In the genomic region with DNA sequence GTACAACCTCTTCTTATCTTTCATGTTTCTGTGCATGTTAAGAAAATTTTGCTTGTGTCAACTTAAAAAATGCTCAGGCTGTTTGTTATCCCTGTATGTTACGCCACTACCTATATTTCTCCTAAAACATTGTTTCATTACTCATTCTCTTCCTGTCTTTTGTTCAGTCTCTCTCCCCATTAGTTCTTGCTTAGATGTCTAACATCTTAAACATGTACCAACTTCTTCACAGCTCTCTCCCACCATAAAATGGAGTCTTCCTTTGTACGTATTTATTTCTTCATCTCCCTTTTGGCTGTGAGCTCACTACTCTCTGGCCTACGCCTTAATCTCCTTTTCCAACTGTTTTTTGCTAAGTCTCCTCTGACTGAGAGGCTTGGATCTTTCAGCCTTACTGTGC, we compare ENCODE assay signal across 20 cellular contexts. TPM values are rescaled to one million over a fixed set of nuclear protein-coding genes. Genes with fewer than 3 reads are reported as not detected.
A peak's percentile ranks its signal among the peaks of the same experiment; 100 is the strongest.
DNase-seq lines count a peak whose midpoint lies in the region; ATAC-seq, FAIRE-seq and TF ChIP-seq lines count a peak whose summit lies in the region.
"Had no signal": no experiment of that assay in that cellular context is flagged by ENCODE, and none has a peak within 500 bp of the region (broad histone marks: within the 10 kb centered on the region; RNA-seq: fewer than 3 reads in every experiment).

No MANE protein-coding gene starts in this region.

- peak overlapping the region; percentile 88 for H3K27ac ChIP-seq in ACC112 (ENCODE audit: low read depth, low read length)
- peak overlapping the region; percentile 69 for H3K27ac ChIP-seq in PC-3 (ENCODE audit: low read length)
- H3K27ac ChIP-seq in hepatocyte, result peak overlapping the region; percentile 78
- no peak overlapping the region for H3K27ac ChIP-seq in pancreas
- H3K27ac ChIP-seq: A549, HL-60 had no signal

- 97% methylated on average over 3 of the region's 3 CpGs for WGBS in hepatocyte (ENCODE audit: low lambda C conversion rate, missing lambda C conversion rate)
- WGBS in pancreas, 2 donors, result 71 to 81% methylated on average over 3 of the region's 3 CpGs

- no peaks in the 10 kb centered on the region for H3K27me3 ChIP-seq in ACC112 (ENCODE audit: insufficient read depth, low read length)
- H3K27me3 ChIP-seq in PC-3 (ENCODE audit: low read length), result no peaks in the 10 kb centered on the region
- H3K27me3 ChIP-seq in bronchial epithelial cell (ENCODE audit: control insufficient read depth, insufficient read depth, low read length), result no peaks in the 10 kb centered on the region
- H3K27me3 ChIP-seq in hepatocyte, result no peaks in the 10 kb centered on the region
- H3K27me3 ChIP-seq in pancreas, result no peaks in the 10 kb centered on the region
- H3K27me3 ChIP-seq: BE2C had no signal

- intact Hi-C loops in PC-3 (cut with micrococcal nuclease), result no loop called here
- intact Hi-C loops in pancreas (cut with DNase I), result no loop called here

- H3K79me2 ChIP-seq in ACC112 (ENCODE audit: control insufficient read depth, insufficient read depth, low read length, unreplicated experiment) (no peaks in the 10 kb centered on the region), PC-3 (ENCODE audit: low read length) (no peaks in the 10 kb centered on the region), hepatocyte (peaks cover 9% of the 10 kb centered on the region)

- H3K9me2 ChIP-seq in PC-3 (replicated peaks; ENCODE audit: low read length) (no peaks in the 10 kb centered on the region), hepatocyte (replicated peaks; ENCODE audit: insufficient read depth) (no peaks in the 10 kb centered on the region)

- no peaks in the 10 kb centered on the region for H3F3A ChIP-seq in PC-3 (ENCODE audit: low read length, unreplicated experiment)

- H3K9ac ChIP-seq in PC-3 (ENCODE audit: low read length), result no peak overlapping the region

- peaks cover 58% of the 10 kb centered on the region for H3K4me1 ChIP-seq in ACC112 (ENCODE audit: control insufficient read depth, insufficient read depth, low read length, unreplicated experiment)
- H3K4me1 ChIP-seq in PC-3 (ENCODE audit: insufficient read depth, low read length), result peaks cover 40% of the 10 kb centered on the region
- H3K4me1 ChIP-seq in hepatocyte (ENCODE audit: insufficient read depth), result peaks cover 19% of the 10 kb centered on the region
- no peaks in the 10 kb centered on the region for H3K4me1 ChIP-seq in pancreas
- H3K4me1 ChIP-seq: A549, BE2C had no signal

- TF ChIP-seq CTCF in PC-3 (conservative IDR thresholded peaks at IDR 0.05; ENCODE audit: low read depth, low read length) (no peak), bronchial epithelial cell (IDR thresholded peaks at IDR 0.05; ENCODE audit: insufficient read depth, low read length, severe bottlenecking) (no peak), hepatocyte (IDR thresholded peaks at IDR 0.05; ENCODE audit: poor library complexity) (no peak), pancreas (IDR thresholded peaks at IDR 0.05) (no peak)

- H3K4me2 ChIP-seq in PC-3 (ENCODE audit: low read length) (peak overlapping the region; percentile 44), hepatocyte (peak overlapping the region; percentile 24)
- H3K4me2 ChIP-seq: A549, GM23338 had no signal

- no peaks in the 10 kb centered on the region for H3K36me3 ChIP-seq in ACC112 (ENCODE audit: insufficient read depth, low read length)
- no peaks in the 10 kb centered on the region for H3K36me3 ChIP-seq in PC-3 (ENCODE audit: low read depth, low read length)
- H3K36me3 ChIP-seq in bronchial epithelial cell (ENCODE audit: control insufficient read depth, insufficient read depth, low read length), result no peaks in the 10 kb centered on the region
- H3K36me3 ChIP-seq in hepatocyte (replicated peaks; ENCODE audit: insufficient read depth, low read depth), result no peaks in the 10 kb centered on the region
- no peaks in the 10 kb centered on the region for H3K36me3 ChIP-seq in pancreas
- H3K36me3 ChIP-seq: BE2C had no signal

- no peak for DNase-seq in PC-3
- DNase-seq in bronchial epithelial cell (ENCODE audit: low read depth), result peak; percentile 93
- DNase-seq in hepatocyte (ENCODE audit: low spot score), result no peak
- DNase-seq in ecto neural progenitor cell (ENCODE audit: low spot score), result no peak
- DNase-seq in NCI-H2081 treated with DMSO at 0.1 percent for 48 hours (lab: John Stamatoyannopoulos, UW), result no peak
- no peak for DNase-seq in pancreas
- DNase-seq in iPS-NIHi11 (ENCODE audit: low spot score), result no peak
- DNase-seq: BE2C; CD8-positive, alpha-beta T cell; GF-D8; KBM-7; NCI-H1105 treated with DMSO at 0.1 percent for 48 hours; NCI-H187 treated with DMSO at 0.1 percent for 48 hours; NCI-H510A; RPMI8226 had no signal

- H2AFZ ChIP-seq in ACC112 (ENCODE audit: low read length, unreplicated experiment) (peak overlapping the region; percentile 69), PC-3 (ENCODE audit: low read length) (peak overlapping the region; percentile 24; the same call in 1 of the 2 replicates), hepatocyte (no peak overlapping the region)
- H2AFZ ChIP-seq: GM23338 had no signal

- no peaks in the 10 kb centered on the region for H3K9me3 ChIP-seq in PC-3 (ENCODE audit: low read length)
- H3K9me3 ChIP-seq in hepatocyte (ENCODE audit: low read depth), result no peaks in the 10 kb centered on the region
- H3K9me3 ChIP-seq in pancreas, result no peaks in the 10 kb centered on the region
- H3K9me3 ChIP-seq: A549, BE2C had no signal

- POLR2A ChIA-PET in PC-3 (lab: Charles Lee; ENCODE audit: unreplicated experiment), result interaction anchor here (0.6 kb wide), 1 partner anchor 37 kb away, joined by 4 read pairs; no protein-coding TSS in a partner anchor

- peak; percentile 32 for FAIRE-seq in bronchial epithelial cell (lab: Jason Lieb, UNC)
- FAIRE-seq in pancreas (lab: Jason Lieb, UNC), result no peak
- FAIRE-seq: A549, GM19239 had no signal

- H3K4me3 ChIP-seq in ACC112 (ENCODE audit: low read depth, low read length), result 0 out of 2 replicates have a peak overlapping the region, but pooled peaks have one; percentile 50
- no peak overlapping the region for H3K4me3 ChIP-seq in PC-3 (ENCODE audit: low read length)
- H3K4me3 ChIP-seq in bronchial epithelial cell (ENCODE audit: low read depth, low read length), result no peak overlapping the region
- no peak overlapping the region for H3K4me3 ChIP-seq in hepatocyte
- H3K4me3 ChIP-seq in pancreas, result no peak overlapping the region
- H3K4me3 ChIP-seq: A549, GM23338 had no signal

- H4K20me1 ChIP-seq in PC-3 (ENCODE audit: low read length) (no peaks in the 10 kb centered on the region), hepatocyte (ENCODE audit: insufficient read depth, poor library complexity, severe bottlenecking) (no peaks in the 10 kb centered on the region)

- no TSS peak for BruUV-seq in PC-3 (replicated peaks; lab: Mats Ljungman, UMichigan)

- CTCF ChIA-PET in PC-3 (lab: Charles Lee), result no interaction called here

- no peak for ATAC-seq in PC-3
- ATAC-seq in pancreas, result no peak
- ATAC-seq: A549; CD8-positive, alpha-beta T cell; GM23338 had no signal

RNA-seq across cellular contexts. Expression of gene PCDH7, which starts 36.4 kb away (rescaled TPM):
- 1.8 and 1.9 TPM in 2 replicates for total RNA-seq in PC-3 (2014; rRNA removed)
- 12.1 and 16.4 TPM in 2 replicates for total RNA-seq in bronchial epithelial cell
- 48.7 and 59.9 TPM in 2 replicates for total RNA-seq in hepatocyte
- 34.0 and 37.2 TPM in 2 replicates for polyA plus RNA-seq in hepatocyte
- total RNA-seq in pancreas, result 1 to 10 TPM in 2 of 6 donors, under 1 TPM in 4; 0.25 to 6.4 (median 0.53) TPM
- under 1 TPM; 0.34 to 0.52 TPM for polyA plus RNA-seq in pancreas
- total RNA-seq: CD8-positive, alpha-beta T cell had no signal

Comparison
In these comparisons a context has a peak if more than half of its experiments do, and no peak if none do; other contexts are left out.
1. H3K27ac ChIP-seq: peak in ACC112 (single experiment), PC-3 (single experiment) and hepatocyte (single experiment); none in pancreas (0 of 4).